ENCODE assay signal across 8 cellular contexts in genomic region chr17:40418428-40418706, GRCh38. TPM values are rescaled to one million over a fixed set of nuclear protein-coding genes. Genes with fewer than 3 reads are reported as not detected.
DNase-seq lines count a peak whose midpoint lies in the region; ATAC-seq and TF ChIP-seq lines count a peak whose summit lies in the region.

No MANE protein-coding gene starts in this region.

- ATAC-seq in Right ventricle myocardium inferior, result peak; percentile 23
- ATAC-seq in aorta (ENCODE audit: low FRiP score), result no peak
- ATAC-seq in HG03175 (IDR thresholded peaks at IDR 0.05; ENCODE audit: unreplicated experiment), result no peak
- no peak for ATAC-seq in HG03097 (IDR thresholded peaks at IDR 0.05; ENCODE audit: low FRiP score, unreplicated experiment)

- WGBS in aorta, 2 donors, result 47 to 50% methylated on average over 16 of the region's 16 CpGs

- H3K27me3 ChIP-seq in mucosa of rectum (ENCODE audit: control insufficient read depth in 2 of 2, insufficient read depth in 2 of 2, low read length in 2 of 2) (no peaks in the 10 kb centered on the region), aorta (ENCODE audit: control insufficient read depth in 1 of 2, insufficient read depth in 2 of 2, low read length in 1 of 2) (no peaks in the 10 kb centered on the region)

- no peak for TF ChIP-seq CTCF in choroid plexus epithelial cell (conservative IDR thresholded peaks at IDR 0.05; ENCODE audit: low read depth, low read length)

- peak overlapping the region; percentile 73 to 78 for H3K9ac ChIP-seq in mucosa of rectum (ENCODE audit: low read depth in 1 of 2, low read length in 2 of 2)

- H3K4me3 ChIP-seq in choroid plexus epithelial cell (ENCODE audit: low read depth, low read length) (peak overlapping the region; percentile 68), mucosa of rectum (ENCODE audit: low read length in 2 of 2) (peak overlapping the region; percentile 73 to 95), aorta (ENCODE audit: low read length in 2 of 2) (peak overlapping the region; percentile 22 to 54)

- H3K9me3 ChIP-seq in mucosa of rectum (ENCODE audit: control insufficient read depth in 2 of 2, low read length in 2 of 2) (no peaks in the 10 kb centered on the region), aorta (ENCODE audit: control insufficient read depth, low read length) (no peaks in the 10 kb centered on the region)

- H3K4me1 ChIP-seq in mucosa of rectum (ENCODE audit: control insufficient read depth in 2 of 2, insufficient read depth in 2 of 2, low read length in 2 of 2) (peaks cover 8 to 10% of the 10 kb centered on the region in 2 donors), aorta (ENCODE audit: control insufficient read depth in 1 of 2, insufficient read depth in 2 of 2, low read length in 2 of 2) (no peaks in the 10 kb centered on the region)

- no peaks in the 10 kb centered on the region for H3K36me3 ChIP-seq in mucosa of rectum (ENCODE audit: control insufficient read depth in 2 of 2, insufficient read depth in 2 of 2, low read length in 2 of 2)
- no peaks in the 10 kb centered on the region for H3K36me3 ChIP-seq in aorta (ENCODE audit: control insufficient read depth in 1 of 2, insufficient read depth in 2 of 2, low read length in 1 of 2)

- DNase-seq in Right ventricle myocardium inferior (ENCODE audit: missing footprints) (no peak), cardiac septum (ENCODE audit: low spot score) (no peak), choroid plexus epithelial cell (ENCODE audit: low read depth) (no peak), aorta (peak; percentile 64 to 81), T1000 (lab: John Stamatoyannopoulos, UW) (no peak)

- intact Hi-C loops in Right ventricle myocardium inferior (cut with DNase I) (no loop called here), cardiac septum (cut with DNase I) (loop anchor here (5.0 kb wide), 2 partner anchors 61 to 116 kb away; no protein-coding TSS in a partner anchor), aorta (cut with DNase I) (loop anchor here in 1 of 2 donors (5.0 to 10.0 kb wide), 2 partner anchors 61 to 114 kb away; partner anchors contain the start of gene RARA)

- H3K27ac ChIP-seq in mucosa of rectum (ENCODE audit: low read depth in 2 of 2, low read length in 2 of 2) (peak overlapping the region in 1 of 2 donors; percentile 40), aorta (ENCODE audit: low read depth in 1 of 2, low read length in 2 of 2) (peak overlapping the region in 1 of 2 donors; percentile 18)

RNA-seq across cellular contexts. Expression of gene TOP2A, which starts 0.7 kb away (rescaled TPM):
- total RNA-seq in Right ventricle myocardium inferior (3.0 TPM), cardiac septum (0.51 TPM), aorta (1 to 10 TPM; 1.8 to 4.4 TPM)
- 1 to 10 TPM in 1 of 2 donors, under 1 TPM in 1; 0.25 to 2.1 TPM for polyA plus RNA-seq in aorta

RNA-seq across cellular contexts. Expression of gene IGFBP4, which starts 24.9 kb away (rescaled TPM):
- total RNA-seq in Right ventricle myocardium inferior (228 TPM), cardiac septum (164 TPM), aorta (1,000 to 10,000 TPM in 1 of 2 donors, 100 to 1,000 TPM in 1; 799 to 1,001 TPM)
- 100 to 1,000 TPM in 1 of 2 donors, 10 to 100 TPM in 1; 99.2 to 457 TPM for polyA plus RNA-seq in aorta

RNA-seq across cellular contexts. Expression of gene GJD3, which starts 53.8 kb away (rescaled TPM):
- total RNA-seq in Right ventricle myocardium inferior (0.92 TPM), cardiac septum (2.6 TPM), aorta (1 to 10 TPM; 1.8 to 2.2 TPM)
- polyA plus RNA-seq in aorta, result not detected

Comparison
In these comparisons a context has a peak if more than half of its experiments do, and no peak if none do; other contexts are left out.
1. DNase-seq: peak in aorta (2 of 2); none in Right ventricle myocardium inferior (single experiment), cardiac septum (single experiment), choroid plexus epithelial cell (single experiment) and T1000 (single experiment).
2. Peak in every context shown above with its lines, with median percentiles within 50 percentile points of each other: H3K4me3 ChIP-seq.